1 cellular context compared by ENCODE assay signal in the genomic region with DNA sequence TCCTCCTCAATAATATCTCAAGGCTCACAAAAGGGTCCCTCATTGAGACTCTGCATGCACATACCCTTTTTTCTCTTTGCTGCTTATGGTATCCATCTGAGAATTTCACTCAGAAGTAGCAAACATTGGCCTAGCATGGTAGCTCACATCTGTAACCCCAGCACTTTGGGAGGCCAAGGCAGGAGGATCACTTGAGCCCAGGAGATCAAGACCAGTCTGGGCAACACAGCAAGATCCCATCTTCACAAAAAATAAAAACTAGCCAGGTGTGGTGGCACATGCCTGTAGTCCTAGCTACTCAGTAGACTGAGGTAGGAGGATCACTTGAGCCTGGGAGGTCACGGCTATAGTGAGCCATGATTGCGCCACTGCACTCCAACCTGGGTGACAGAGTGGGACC.
TF ChIP-seq lines count a peak whose summit lies in the region.

No MANE protein-coding gene starts in this region.

TF ChIP-seq in H1, 55 proteins besides CTCF, POLR2A, EP300 and RAD21:
- TF ChIP-seq SRF (IDR thresholded peaks at IDR 0.05; ENCODE audit: low read depth, low read length) (no peak), RNF2 (IDR thresholded peaks at IDR 0.05; ENCODE audit: borderline replicate concordance, low read depth, low read length, missing control alignments, poor library complexity, severe bottlenecking) (no peak), MAFK (IDR thresholded peaks at IDR 0.05; ENCODE audit: low read depth, low read length) (no peak), E2F6 (IDR thresholded peaks at IDR 0.05) (no peak), KDM1A (IDR thresholded peaks at IDR 0.05; ENCODE audit: borderline replicate concordance, low read length) (0 out of 2 replicates have a peak, but pooled peaks have one; percentile 18)
